In genomic region chr3:37086918-37087317, GRCh38 we compare ENCODE assay signal across 1 cellular context.
TF ChIP-seq lines count a peak whose summit lies in the region.

No MANE protein-coding gene starts in this region.

TF ChIP-seq in K562, 482 proteins besides CTCF, POLR2A, EP300 and RAD21 (continued from another document):
- TF ChIP-seq MLLT1 (IDR thresholded peaks at IDR 0.05) (no peak), HDAC6 (IDR thresholded peaks at IDR 0.05; ENCODE audit: low read depth, low read length) (no peak)
